ENCODE assay signal across 9 cellular contexts in the genomic region with DNA sequence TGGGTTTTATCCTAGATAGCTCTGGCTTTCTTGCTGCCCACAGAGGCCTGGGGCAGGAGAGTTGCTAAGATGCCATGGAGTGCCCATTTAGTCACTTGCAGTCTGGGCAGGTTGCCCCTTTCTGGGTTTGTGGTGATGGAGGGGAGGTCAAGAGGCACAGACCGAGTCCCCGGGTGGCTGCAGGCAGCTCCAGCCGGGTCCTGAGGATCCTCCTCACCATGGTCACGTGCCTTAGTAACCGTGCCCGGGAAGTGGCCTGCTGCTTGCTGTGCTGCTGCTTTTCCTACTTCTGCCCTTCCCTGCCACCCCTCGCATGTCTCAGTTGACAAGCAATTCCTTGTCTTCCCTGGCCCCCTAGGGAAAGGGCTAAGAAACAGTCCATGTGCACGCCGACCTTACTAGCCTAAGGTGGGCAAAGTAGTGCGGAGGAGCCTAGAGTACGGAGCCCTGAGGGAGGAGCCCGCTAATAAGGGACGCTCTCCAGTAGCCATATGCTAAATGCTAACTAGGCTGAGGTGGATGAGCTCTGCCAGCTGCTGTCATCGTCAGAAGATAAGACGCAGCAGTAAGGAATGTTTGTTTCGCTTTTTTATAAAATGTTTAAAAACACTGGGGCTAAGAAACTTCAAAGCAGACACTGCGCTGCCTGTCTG. TPM values are rescaled to one million over a fixed set of nuclear protein-coding genes. Genes with fewer than 3 reads are reported as not detected.
DNase-seq lines count a peak whose midpoint lies in the region; ATAC-seq and TF ChIP-seq lines count a peak whose summit lies in the region.
"Had no signal": no experiment of that assay in that cellular context is flagged by ENCODE, and none has a peak within 500 bp of the region (broad histone marks: within the 10 kb centered on the region; RNA-seq: fewer than 3 reads in every experiment).

No MANE protein-coding gene starts in this region.

- peak overlapping the region; percentile 82 to 87 for H3K4me3 Mint-ChIP-seq in H9
- H3K4me3 Mint-ChIP-seq in activated T-helper 17 cell treated with anti-CD3 and anti-CD28 coated beads, Interleukin-2, amount 50 U/mL, for 72 hours = peak overlapping the region; percentile 82

- ATAC-seq in activated T-helper 17 cell treated with anti-CD3 and anti-CD28 coated beads, Interleukin-2, amount 50 U/mL, for 72 hours (replicated peaks) = no peak

- peaks cover 23% of the 10 kb centered on the region for H3F3A ChIP-seq in GM23248 (ENCODE audit: insufficient read depth)

- peak overlapping the region; percentile 92 for H2BK120ac ChIP-seq in H9 (ENCODE audit: low read depth, low read length, poor library complexity, severe bottlenecking)

- peaks cover 9% of the 10 kb centered on the region for H3K23me2 ChIP-seq in H9 (ENCODE audit: insufficient read length, low read depth, low read length, poor library complexity, severe bottlenecking)

- H4K8ac ChIP-seq in H9 (replicated peaks; ENCODE audit: insufficient read length, low read depth, low read length) = no peak overlapping the region

- peak overlapping the region; percentile 67 for H2AK5ac ChIP-seq in H9 (ENCODE audit: insufficient read length, low read length)

- peak overlapping the region; percentile 70 for H2AFZ ChIP-seq in H9 (ENCODE audit: low read length)
- H2AFZ ChIP-seq in GM23248 = no peak overlapping the region

- peak overlapping the region; percentile 90; the same call in 1 of the 2 replicates for H3K14ac ChIP-seq in H9 (ENCODE audit: insufficient read depth, low read length)

- WGBS in H9 (ENCODE audit: extremely low coverage, insufficient read length, low lambda C conversion rate) = no CpG with 5 or more reads among the region's 17 CpGs
- WGBS in GM23248 (ENCODE audit: low coverage in 1 of 2, low lambda C conversion rate in 2 of 2, missing lambda C conversion rate in 2 of 2), 2 experiments = 89% methylated on average over 16 to 17 of the region's 17 CpGs

- peak overlapping the region; percentile 68 for H4K5ac ChIP-seq in H9 (ENCODE audit: insufficient read length, low read depth, low read length)

- H3K18ac ChIP-seq in H9 (ENCODE audit: insufficient read length, low read depth, low read length) = peak overlapping the region; percentile 96

- H3K4me1 ChIP-seq in H9 (ENCODE audit: insufficient read depth, low read length) (peaks cover 2% of the 10 kb centered on the region; the same call in 1 of the 2 replicates), GM23248 (ENCODE audit: insufficient read depth) (peaks cover 17% of the 10 kb centered on the region)

- H3K56ac ChIP-seq in H9 (ENCODE audit: insufficient read length, low read depth, low read length) = no peak overlapping the region

- peak; percentile 74 for DNase-seq in H9
- peak; percentile 26 for DNase-seq in hepatic stellate cell (ENCODE audit: low spot score)
- peak; percentile 48 for DNase-seq in retina
- no peak for DNase-seq in NCI-H128 (lab: John Stamatoyannopoulos, UW; ENCODE audit: unreplicated experiment)
- DNase-seq in GM23248 = no peak
- no peak for DNase-seq in NCI-H446 (lab: John Stamatoyannopoulos, UW)
- DNase-seq in NCI-H345 (lab: John Stamatoyannopoulos, UW) = no peak
- DNase-seq: activated CD4-positive, alpha-beta T cell treated with anti-CD3 and anti-CD28 coated beads, Interleukin-2, amount 50 U/mL, for 1 hour had no signal

- no peaks in the 10 kb centered on the region for H3K36me3 ChIP-seq in GM23248 (ENCODE audit: low read depth)

- H3K79me1 ChIP-seq in H9 (ENCODE audit: insufficient read depth, low read depth, low read length, poor library complexity, severe bottlenecking) = no peaks in the 10 kb centered on the region

- no peak overlapping the region for H3K23ac ChIP-seq in H9 (ENCODE audit: insufficient read length, low read depth, low read length)

- no peaks in the 10 kb centered on the region for H3K79me2 ChIP-seq in H9 (ENCODE audit: insufficient read depth, low read length)
- no peaks in the 10 kb centered on the region for H3K79me2 ChIP-seq in GM23248 (ENCODE audit: insufficient read depth)

- H3K4me2 ChIP-seq in H9 (ENCODE audit: insufficient read depth, insufficient read length, low read length) (peak overlapping the region; percentile 85), GM23248 (ENCODE audit: unreplicated experiment) (no peak overlapping the region)

- H3K9ac ChIP-seq in H9 (ENCODE audit: extremely low read depth, insufficient read length, low read length) (peak overlapping the region; percentile 78), GM23248 (no peak overlapping the region)

- no peak overlapping the region for H2BK15ac ChIP-seq in H9 (ENCODE audit: low read depth, low read length)

- peaks cover 0 to 1% (median 0%) of the 10 kb centered on the region in 3 experiments; a peak in 1 of 7 replicates for H3K36me3 Mint-ChIP-seq in H9 (ENCODE audit: insufficient read depth in 1 of 3, low read depth in 3 of 3)
- H3K36me3 Mint-ChIP-seq in activated T-helper 17 cell treated with anti-CD3 and anti-CD28 coated beads, Interleukin-2, amount 50 U/mL, for 72 hours (ENCODE audit: low read depth) = no peaks in the 10 kb centered on the region

- no peaks in the 10 kb centered on the region for H3K27me3 Mint-ChIP-seq in H9 (ENCODE audit: low read depth)
- no peaks in the 10 kb centered on the region for H3K27me3 Mint-ChIP-seq in activated T-helper 17 cell treated with anti-CD3 and anti-CD28 coated beads, Interleukin-2, amount 50 U/mL, for 72 hours

- no peaks in the 10 kb centered on the region for H3K9me2 ChIP-seq in GM23248 (ENCODE audit: insufficient read depth)

- peak overlapping the region; percentile 82 for H3T11ph ChIP-seq in H9 (ENCODE audit: low read length)

- H3K4ac ChIP-seq in H9 (ENCODE audit: low read depth, low read length) = peak overlapping the region; percentile 92

- no peaks in the 10 kb centered on the region for H3K9me3 ChIP-seq in H9 (ENCODE audit: control insufficient read depth, low read depth, low read length)
- no peaks in the 10 kb centered on the region for H3K9me3 ChIP-seq in GM23248 (ENCODE audit: low read depth)

- H4K20me1 ChIP-seq in H9 (ENCODE audit: control insufficient read depth, insufficient read depth, insufficient read length) = peaks cover 2% of the 10 kb centered on the region
- no peaks in the 10 kb centered on the region for H4K20me1 ChIP-seq in GM23248 (ENCODE audit: insufficient read depth)

- no peaks in the 10 kb centered on the region for H3K27me3 ChIP-seq in H9 (ENCODE audit: insufficient read depth, low read length)
- no peaks in the 10 kb centered on the region for H3K27me3 ChIP-seq in GM23248 (replicated peaks; ENCODE audit: insufficient read depth)

- peak overlapping the region; percentile 98 for H2BK12ac ChIP-seq in H9 (ENCODE audit: insufficient read length, low read depth, low read length)

- TF ChIP-seq CTCF in H9 (conservative IDR thresholded peaks at IDR 0.05) = no peak

- peaks cover 27 to 42% of the 10 kb centered on the region in 2 experiments for H3K4me1 Mint-ChIP-seq in H9
- peaks cover 4% of the 10 kb centered on the region for H3K4me1 Mint-ChIP-seq in activated T-helper 17 cell treated with anti-CD3 and anti-CD28 coated beads, Interleukin-2, amount 50 U/mL, for 72 hours

- in situ Hi-C loops in GM23248 (cut with MboI) = loop anchor here (10.0 to 25.0 kb wide), 2 partner anchors 119 to 584 kb away; no protein-coding TSS in a partner anchor

- H3K27ac ChIP-seq in H9 (ENCODE audit: insufficient read length, low read depth, low read length) (peak overlapping the region; percentile 97), GM23248 (no peak overlapping the region)

- peaks cover 2 to 3% of the 10 kb centered on the region in 2 experiments; a peak in 2 of 5 replicates for H3K9me3 Mint-ChIP-seq in H9
- H3K9me3 Mint-ChIP-seq in activated T-helper 17 cell treated with anti-CD3 and anti-CD28 coated beads, Interleukin-2, amount 50 U/mL, for 72 hours = no peaks in the 10 kb centered on the region

- peak overlapping the region; percentile 88 for H4K91ac ChIP-seq in H9 (ENCODE audit: insufficient read length, low read depth, low read length)

- H3K4me3 ChIP-seq in GM23248 = no peak overlapping the region

- H2BK20ac ChIP-seq in H9 (ENCODE audit: low read depth, low read length, poor library complexity, severe bottlenecking) = no peak overlapping the region

- peak overlapping the region; percentile 94 for H2BK5ac ChIP-seq in H9 (ENCODE audit: insufficient read length, low read length)

- H3K27ac Mint-ChIP-seq in H9 = peak overlapping the region; percentile 97 to 99 (median 99)
- H3K27ac Mint-ChIP-seq in activated T-helper 17 cell treated with anti-CD3 and anti-CD28 coated beads, Interleukin-2, amount 50 U/mL, for 72 hours = no peak overlapping the region

RNA-seq across cellular contexts. Expression of gene CLCA1, which starts 34.9 kb away (rescaled TPM):
- not detected in 2 replicates for total RNA-seq in H9 (2021)
- total RNA-seq in activated T-helper 17 cell treated with anti-CD3 and anti-CD28 coated beads, Interleukin-2, amount 50 U/mL, for 72 hours = not detected
- not detected in 2 replicates for total RNA-seq in GM23248 (2014; rRNA removed; shearing (Covaris generic))
- polyA plus RNA-seq in GM23248 (2016; fragmentation: Nextera tagmentation; extraction: Ambion mirVana) = not detected in 2 replicates

RNA-seq across cellular contexts. Expression of gene CLCA4, which starts 43.3 kb away (rescaled TPM):
- not detected in 2 replicates for total RNA-seq in H9 (2021)
- total RNA-seq in activated T-helper 17 cell treated with anti-CD3 and anti-CD28 coated beads, Interleukin-2, amount 50 U/mL, for 72 hours = not detected
- not detected in 2 replicates for total RNA-seq in GM23248 (2014; rRNA removed; shearing (Covaris generic))
- polyA plus RNA-seq in GM23248 (2016; fragmentation: Nextera tagmentation; extraction: Ambion mirVana) = not detected in 2 replicates

Comparison
In these comparisons a context has a peak if more than half of its experiments do, and no peak if none do; other contexts are left out.
1. DNase-seq: peak in H9 (single experiment), hepatic stellate cell (single experiment) and retina (single experiment); none in NCI-H128 (single experiment), GM23248 (single experiment), NCI-H446 (0 of 2) and NCI-H345 (single experiment).